In the genomic region with DNA sequence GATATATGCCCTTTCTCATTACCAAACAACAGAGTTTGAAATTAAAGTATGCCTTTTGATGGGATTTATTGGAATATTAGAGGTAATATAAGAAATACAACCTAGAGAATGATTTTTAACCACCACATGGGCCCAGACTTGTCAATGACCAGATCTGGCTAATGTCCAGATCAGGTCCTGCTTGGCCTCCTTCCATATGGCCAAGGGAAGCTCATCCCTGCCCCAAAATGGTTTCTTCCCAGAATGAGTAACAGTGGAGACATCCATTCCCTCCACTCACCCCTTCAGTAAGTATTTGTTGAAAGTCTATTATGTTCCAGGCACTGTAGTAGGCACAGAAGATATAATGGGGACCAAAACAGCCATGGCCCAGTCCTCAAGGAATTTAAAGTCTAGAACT, we compare ENCODE assay signal across 15 cellular contexts.
"Had no signal": no experiment of that assay in that cellular context is flagged by ENCODE, and none has a peak within 500 bp of the region (broad histone marks: within the 10 kb centered on the region; RNA-seq: fewer than 3 reads in every experiment).

No MANE protein-coding gene starts in this region.

- H3K4me1 ChIP-seq: upper lobe of left lung had no signal

- H3K9me3 ChIP-seq: upper lobe of left lung had no signal

- H3K27ac Mint-ChIP-seq: activated CD4-positive, alpha-beta T cell treated with anti-CD3 and anti-CD28 coated beads, Interleukin-2, amount 10 ng/mL, durations not matched to agents 7 days and 5 days; endodermal cell; mesothelial cell of epicardium; T-helper 1 cell treated with Interleukin-12 subunit alpha and Interleukin-12 subunit beta and Interleukin-4 antibody, amounts not matched to agents 30 μg/mL and 1 μg/mL, for 36 hours had no signal

- FAIRE-seq: islet of Langerhans had no signal

- H3K4me3 ChIP-seq: upper lobe of left lung had no signal

- H3K27ac ChIP-seq: parathyroid adenoma had no signal

- H3K27me3 ChIP-seq: upper lobe of left lung had no signal

- H3K9ac ChIP-seq: parathyroid adenoma had no signal

- DNase-seq: activated CD4-positive, alpha-beta T cell treated with anti-CD3 and anti-CD28 coated beads, Interleukin-2, amount 10 ng/mL, durations not matched to agents 7 days and 5 days; activated CD4-positive, CD25-positive, alpha-beta regulatory T cell; activated CD8-positive, alpha-beta memory T cell treated with anti-CD3 and anti-CD28 coated beads for 24 hours; activated naive CD4-positive, alpha-beta T cell treated with Interleukin-2 at 50 U/mL for 16 hours; dermis blood vessel endothelial cell; endodermal cell; head of caudate nucleus; stimulated activated CD4-positive, alpha-beta T cell treated with anti-CD3 and anti-CD28 coated beads, Interleukin-2, amount 100 ng/mL, for 24 hours; stimulated activated naive CD4-positive, alpha-beta T cell; substantia nigra had no signal

- H3K36me3 ChIP-seq: upper lobe of left lung had no signal

- H2AFZ ChIP-seq: parathyroid adenoma had no signal

- H3K9me3 Mint-ChIP-seq: activated CD4-positive, alpha-beta T cell treated with anti-CD3 and anti-CD28 coated beads, Interleukin-2, amount 10 ng/mL, durations not matched to agents 7 days and 5 days; endodermal cell had no signal

- H3K4me3 Mint-ChIP-seq: activated CD4-positive, alpha-beta T cell treated with anti-CD3 and anti-CD28 coated beads, Interleukin-2, amount 10 ng/mL, durations not matched to agents 7 days and 5 days; endodermal cell; mesothelial cell of epicardium; T-helper 1 cell treated with Interleukin-12 subunit alpha and Interleukin-12 subunit beta and Interleukin-4 antibody, amounts not matched to agents 30 μg/mL and 1 μg/mL, for 36 hours had no signal

- H3K4me1 Mint-ChIP-seq: activated CD4-positive, alpha-beta T cell treated with anti-CD3 and anti-CD28 coated beads, Interleukin-2, amount 10 ng/mL, durations not matched to agents 7 days and 5 days; endodermal cell; mesothelial cell of epicardium had no signal
